ENCODE assay signal across 8 cellular contexts in genomic region chr12:32896438-32897275, GRCh38. TPM values are rescaled to one million over a fixed set of nuclear protein-coding genes. Genes with fewer than 3 reads are reported as not detected.
DNase-seq lines count a peak whose midpoint lies in the region; ATAC-seq and TF ChIP-seq lines count a peak whose summit lies in the region.

PKP2 (minus strand) TSS chr12:32896777; CDS start chr12:32896731, 46 bp downstream.

- in situ Hi-C loops in GM13977 (cut with MboI; ENCODE audit: low pct_unique_long_range_greater_than_20kb, low sequenced_read_pairs, unreplicated experiment) = no loop called here

- TF ChIP-seq CTCF in GM13977 (IDR thresholded peaks at IDR 0.05; ENCODE audit: extremely low read depth, insufficient read depth, missing control alignments) (no peak), neural crest cell (conservative IDR thresholded peaks at IDR 0.05) (no peak)

- ATAC-seq in HG02623 (IDR thresholded peaks at IDR 0.05; ENCODE audit: unreplicated experiment) (peak; percentile 63), HG03342 (IDR thresholded peaks at IDR 0.05; ENCODE audit: unreplicated experiment) (no peak), GM18517 (IDR thresholded peaks at IDR 0.05; ENCODE audit: unreplicated experiment) (no peak)
- peak; percentile 68 to 76 for ATAC-seq in activated T-cell treated with anti-CD3 and anti-CD28 coated beads, Interleukin-2, amount 50 U/mL, for 4 hours

- no peaks in the 10 kb centered on the region for H3K36me3 Mint-ChIP-seq in activated T-cell treated with anti-CD3 and anti-CD28 coated beads, Interleukin-2, amount 50 U/mL, for 4 hours (ENCODE audit: insufficient read depth)
- H3K36me3 Mint-ChIP-seq in neural crest cell (ENCODE audit: low read depth) = no peaks in the 10 kb centered on the region

- H3K4me3 Mint-ChIP-seq in activated T-cell treated with anti-CD3 and anti-CD28 coated beads, Interleukin-2, amount 50 U/mL, for 4 hours = peak within 1 kb of the TSS; percentile 75
- H3K4me3 Mint-ChIP-seq in neural crest cell = peak within 1 kb of the TSS; percentile 93

- no peak within 1 kb of the TSS for H3K27ac Mint-ChIP-seq in neural crest cell (ENCODE audit: unreplicated experiment)

- peaks cover 62% of the 10 kb centered on the region for H3K27me3 Mint-ChIP-seq in activated T-cell treated with anti-CD3 and anti-CD28 coated beads, Interleukin-2, amount 50 U/mL, for 4 hours (ENCODE audit: low read depth)
- peaks cover 58% of the 10 kb centered on the region for H3K27me3 Mint-ChIP-seq in neural crest cell (ENCODE audit: low read depth)

- peak; percentile 85 for DNase-seq in GM13977 (ENCODE audit: low spot score)
- DNase-seq in NCI-H2081 (lab: John Stamatoyannopoulos, UW) = peak; percentile 89 to 94
- DNase-seq in activated T-cell treated with anti-CD3 and anti-CD28 coated beads, Interleukin-2, amount 50 U/mL, for 4 hours = no peak
- DNase-seq in glomerular visceral epithelial cell (ENCODE audit: extremely low spot score) = peak; percentile 80
- peak; percentile 46 for DNase-seq in neural crest cell (ENCODE audit: low read depth, low spot score)

- peaks cover 13% of the 10 kb centered on the region for H3K4me1 Mint-ChIP-seq in activated T-cell treated with anti-CD3 and anti-CD28 coated beads, Interleukin-2, amount 50 U/mL, for 4 hours (ENCODE audit: low read depth)
- peaks cover 27% of the 10 kb centered on the region for H3K4me1 Mint-ChIP-seq in neural crest cell

- no peaks in the 10 kb centered on the region for H3K9me3 Mint-ChIP-seq in activated T-cell treated with anti-CD3 and anti-CD28 coated beads, Interleukin-2, amount 50 U/mL, for 4 hours
- H3K9me3 Mint-ChIP-seq in neural crest cell = no peaks in the 10 kb centered on the region

RNA-seq across cellular contexts. Expression of gene PKP2, which starts in this region (rescaled TPM):
- under 1 TPM; 0.16 to 0.24 (median 0.18) TPM for total RNA-seq in activated T-cell treated with anti-CD3 and anti-CD28 coated beads, Interleukin-2, amount 50 U/mL, for 4 hours
- total RNA-seq in neural crest cell = 3.6 TPM in 2 replicates

Comparison
In these comparisons a context has a peak if more than half of its experiments do, and no peak if none do; other contexts are left out.
1. Peak in ATAC-seq in activated T-cell treated with anti-CD3 and anti-CD28 coated beads, Interleukin-2, amount 50 U/mL, for 4 hours; RNA of the gene not detected or under 1 TPM.